1 cellular context compared by ENCODE assay signal in the genomic region with DNA sequence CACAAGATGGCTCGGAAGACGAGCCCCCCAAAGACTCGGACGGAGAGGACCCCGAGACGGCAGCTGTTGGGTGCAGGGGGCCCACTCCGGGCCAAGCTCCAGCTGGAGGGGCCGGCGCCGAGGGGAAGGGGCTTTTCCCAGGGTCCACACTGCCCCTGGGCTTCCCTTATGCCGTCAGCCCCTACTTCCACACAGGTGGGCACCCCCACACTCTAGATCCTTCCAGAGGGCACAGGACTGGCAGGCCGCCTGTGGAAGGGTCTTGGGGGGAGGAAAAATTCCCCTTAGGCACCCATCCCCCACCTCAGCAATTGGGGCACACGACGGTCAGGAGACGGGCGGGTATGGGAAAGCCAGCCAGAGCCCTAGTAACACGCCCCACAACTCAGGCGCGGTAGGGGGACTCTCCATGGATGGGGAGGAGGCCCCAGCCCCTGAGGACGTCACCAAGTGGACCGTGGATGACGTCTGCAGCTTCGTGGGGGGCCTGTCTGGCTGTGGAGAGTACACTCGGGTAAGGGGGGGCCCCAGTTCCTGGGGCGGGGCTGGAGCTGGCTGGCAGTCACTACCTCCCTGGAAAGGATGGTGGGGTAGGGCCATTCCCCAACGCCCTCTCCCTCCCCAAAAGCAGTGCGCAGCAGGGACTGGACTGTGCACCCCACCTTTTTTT.
TF ChIP-seq lines count a peak whose summit lies in the region.

No MANE protein-coding gene starts in this region.

TF ChIP-seq in H1, 55 proteins besides CTCF, POLR2A, EP300 and RAD21:
- TF ChIP-seq HDAC2 (IDR thresholded peaks at IDR 0.05; ENCODE audit: borderline replicate concordance in 1 of 2, low read depth in 2 of 2, low read length in 2 of 2) (no peak), EZH2 (IDR thresholded peaks at IDR 0.05; ENCODE audit: low read depth, low read length, severe bottlenecking) (peak; percentile 36), KDM5A (IDR thresholded peaks at IDR 0.05; ENCODE audit: low read length) (no peak), CREB1 (IDR thresholded peaks at IDR 0.05) (peak; percentile 45; the same call in 1 of the 2 replicates), CTBP2 (IDR thresholded peaks at IDR 0.05; ENCODE audit: borderline replicate concordance, insufficient read depth, insufficient read length, low read length) (no peak), HDAC6 (IDR thresholded peaks at IDR 0.05; ENCODE audit: low read depth, low read length) (no peak), POLR2AphosphoS5 (IDR thresholded peaks at IDR 0.05; ENCODE audit: low read depth, low read length) (no peak), BACH1 (IDR thresholded peaks at IDR 0.05; ENCODE audit: low read length) (no peak), MAFK (IDR thresholded peaks at IDR 0.05; ENCODE audit: low read depth, low read length) (no peak)
TF ChIP-seq in H1: peak in this region for 2.
